ENCODE assay signal across 8 cellular contexts in the genomic region with DNA sequence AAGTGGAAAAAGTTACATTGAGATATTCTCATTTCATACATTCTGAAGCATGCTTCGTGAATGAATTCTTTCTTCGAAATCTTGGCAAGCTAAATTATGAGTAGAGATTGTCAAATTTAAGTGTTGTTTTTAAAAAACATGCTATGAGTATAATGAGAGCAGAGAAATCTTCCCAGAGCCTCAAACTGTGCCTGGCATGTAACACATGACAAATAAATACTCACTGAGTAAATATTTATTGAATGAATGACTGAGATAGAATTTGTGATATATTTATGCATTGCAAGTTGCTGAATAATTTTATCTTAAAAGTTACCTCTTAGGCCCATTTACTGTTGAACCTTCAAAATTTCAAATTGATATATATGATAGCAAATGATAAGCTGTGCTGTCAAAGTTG.
"Had no signal": no experiment of that assay in that cellular context is flagged by ENCODE, and none has a peak within 500 bp of the region (broad histone marks: within the 10 kb centered on the region; RNA-seq: fewer than 3 reads in every experiment).

No MANE protein-coding gene starts in this region.

- H3K9ac ChIP-seq: KMS-11 had no signal

- ATAC-seq: HepG2 had no signal

- FAIRE-seq: HepG2, HTR-8/SVneo had no signal

- DNase-seq: IMR-90, KBM-7, KG1 had no signal

- H3K4me3 ChIP-seq: K562 had no signal

- H3K27ac ChIP-seq: HL-60, KMS-11 had no signal

- H3K4me2 ChIP-seq: KMS-11 had no signal
